8 cellular contexts compared by ENCODE assay signal in genomic region chr5:180290568-180291233, GRCh38. TPM values are rescaled to one million over a fixed set of nuclear protein-coding genes. Genes with fewer than 3 reads are reported as not detected.
A peak's percentile ranks its signal among the peaks of the same experiment; 100 is the strongest.
DNase-seq lines count a peak whose midpoint lies in the region; TF ChIP-seq lines count a peak whose summit lies in the region.

No MANE protein-coding gene starts in this region.

- H3K4me3 ChIP-seq in GM12864 (ENCODE audit: low read depth, low read length) = peak overlapping the region; percentile 68
- H3K4me3 ChIP-seq in SJSA1 = peak overlapping the region; percentile 93
- peak overlapping the region; percentile 72 for H3K4me3 ChIP-seq in fibroblast of mammary gland (ENCODE audit: control insufficient read depth, low read depth, low read length)
- H3K4me3 ChIP-seq in retinal pigment epithelial cell (ENCODE audit: low read length) = peak overlapping the region; percentile 75

- H3K4me1 ChIP-seq in SJSA1 (replicated peaks) = peaks cover 25% of the 10 kb centered on the region

- peaks cover 26% of the 10 kb centered on the region for H3K36me3 ChIP-seq in SJSA1

- no peak for DNase-seq in GM12864 (ENCODE audit: low read depth)
- no peak for DNase-seq in SJSA1 (ENCODE audit: low read depth in 1 of 2, low spot score in 2 of 2)
- no peak for DNase-seq in fibroblast of mammary gland (ENCODE audit: low read depth)
- no peak for DNase-seq in retinal pigment epithelial cell (ENCODE audit: low read depth)
- DNase-seq in NCI-H1694 (lab: John Stamatoyannopoulos, UW) = no peak
- no peak for DNase-seq in NCI-H2029 treated with DMSO at 0.1 percent for 48 hours (lab: John Stamatoyannopoulos, UW)
- DNase-seq in iPS-NIHi11 (ENCODE audit: low spot score) = no peak
- no peak for DNase-seq in DMS53 treated with DMSO at 0.1 percent for 48 hours (lab: John Stamatoyannopoulos, UW; ENCODE audit: unreplicated experiment)

- H3K27me3 ChIP-seq in SJSA1 (replicated peaks) = no peaks in the 10 kb centered on the region

- no peak for TF ChIP-seq CTCF in GM12864 (IDR thresholded peaks at IDR 0.05; ENCODE audit: low read depth, low read length, missing control alignments)
- no peak for TF ChIP-seq CTCF in fibroblast of mammary gland (conservative IDR thresholded peaks at IDR 0.05; ENCODE audit: control insufficient read depth, insufficient read depth, low read depth, low read length)
- TF ChIP-seq CTCF in retinal pigment epithelial cell (conservative IDR thresholded peaks at IDR 0.05; ENCODE audit: low read depth, low read length) = no peak

- no peaks in the 10 kb centered on the region for H3K9me3 ChIP-seq in SJSA1 (replicated peaks)

- no peak overlapping the region for H3K27ac ChIP-seq in SJSA1

RNA-seq across cellular contexts. Expression of gene MAPK9, which starts 1.2 kb away (rescaled TPM):
- total RNA-seq in SJSA1 (2014; rRNA removed; shearing (Covaris generic)) = 44.9 and 82.1 TPM in 2 replicates
